In genomic region chr15:101453123-101454120, GRCh38 we compare ENCODE assay signal across 1 cellular context.
A peak's percentile ranks its signal among the peaks of the same experiment; 100 is the strongest.
TF ChIP-seq lines count a peak whose summit lies in the region.

No MANE protein-coding gene starts in this region.

TF ChIP-seq in HepG2, 621 proteins besides CTCF, POLR2A, EP300 and RAD21 (continued from another document and continues in another):
- TF ChIP-seq HNF1A (IDR thresholded peaks at IDR 0.05; ENCODE audit: low read depth), result no peak
- peak; percentile 23; the same call in 1 of the 2 replicates for TF ChIP-seq HNF1A (CRISPR knock-in tag; IDR thresholded peaks at IDR 0.05; ENCODE audit: borderline replicate concordance)
- no peak for TF ChIP-seq ZNF549 (CRISPR knock-in tag; IDR thresholded peaks at IDR 0.05)
- TF ChIP-seq ZNF619 (CRISPR knock-in tag; IDR thresholded peaks at IDR 0.05), result no peak
- TF ChIP-seq RAD51 (IDR thresholded peaks at IDR 0.05; ENCODE audit: borderline replicate concordance), result no peak
- TF ChIP-seq DBP (CRISPR knock-in tag; IDR thresholded peaks at IDR 0.05; ENCODE audit: not compliant biosample characterization), result no peak
- no peak for TF ChIP-seq RFX5 (IDR thresholded peaks at IDR 0.05; ENCODE audit: low read depth, low read length)
- no peak for TF ChIP-seq TRIM22 (IDR thresholded peaks at IDR 0.05)
- peak; percentile 89 for TF ChIP-seq MED1 (CRISPR knock-in tag; IDR thresholded peaks at IDR 0.05)
- peak; percentile 60 for TF ChIP-seq BCL6 (CRISPR knock-in tag; IDR thresholded peaks at IDR 0.05)
- TF ChIP-seq THYN1 (CRISPR knock-in tag; IDR thresholded peaks at IDR 0.05; ENCODE audit: borderline replicate concordance, low read depth), result no peak
- TF ChIP-seq TRIM24 (CRISPR knock-in tag; IDR thresholded peaks at IDR 0.05), result no peak
- TF ChIP-seq SP4 (CRISPR knock-in tag; IDR thresholded peaks at IDR 0.05), result no peak
- peak; percentile 30; the same call in 1 of the 2 replicates for TF ChIP-seq ZNF337 (CRISPR knock-in tag; IDR thresholded peaks at IDR 0.05; ENCODE audit: borderline replicate concordance, low read depth)
- no peak for TF ChIP-seq ZNF564 (CRISPR knock-in tag; IDR thresholded peaks at IDR 0.05)
- TF ChIP-seq SMARCC2 (IDR thresholded peaks at IDR 0.05), result no peak
- TF ChIP-seq ZBTB37 (CRISPR knock-in tag; IDR thresholded peaks at IDR 0.05), result no peak
- peak; percentile 80; the same call in 1 of the 2 replicates for TF ChIP-seq GATAD2A (CRISPR knock-in tag; IDR thresholded peaks at IDR 0.05)
- TF ChIP-seq KLF9 (CRISPR knock-in tag; IDR thresholded peaks at IDR 0.05; ENCODE audit: low read depth), result no peak
- TF ChIP-seq KDM5B (CRISPR knock-in tag; IDR thresholded peaks at IDR 0.05; ENCODE audit: borderline replicate concordance), result no peak
- no peak for TF ChIP-seq HDAC6 (IDR thresholded peaks at IDR 0.05; ENCODE audit: low read depth, low read length)
- TF ChIP-seq TBP (CRISPR knock-in tag; IDR thresholded peaks at IDR 0.05), result no peak
- no peak for TF ChIP-seq GZF1 (CRISPR knock-in tag; IDR thresholded peaks at IDR 0.05)
- TF ChIP-seq KAT8 (CRISPR knock-in tag; IDR thresholded peaks at IDR 0.05), result 0 out of 2 replicates have a peak, but pooled peaks have one; percentile 34
- TF ChIP-seq ZNF747 (CRISPR knock-in tag; IDR thresholded peaks at IDR 0.05; ENCODE audit: borderline replicate concordance), result no peak
- TF ChIP-seq ELF4 (CRISPR knock-in tag; IDR thresholded peaks at IDR 0.05; ENCODE audit: borderline replicate concordance), result no peak
- no peak; the same call in 1 of the 2 replicates for TF ChIP-seq ZMYM3 (CRISPR knock-in tag; IDR thresholded peaks at IDR 0.05)
- TF ChIP-seq BRD4 (CRISPR knock-in tag; IDR thresholded peaks at IDR 0.05), result no peak
- no peak for TF ChIP-seq NR0B2 (CRISPR knock-in tag; IDR thresholded peaks at IDR 0.05)
- no peak for TF ChIP-seq ZNF562 (CRISPR knock-in tag; IDR thresholded peaks at IDR 0.05; ENCODE audit: borderline replicate concordance)
- TF ChIP-seq ZNF710 (CRISPR knock-in tag; IDR thresholded peaks at IDR 0.05; ENCODE audit: borderline replicate concordance), result no peak
- TF ChIP-seq MTF1 (CRISPR knock-in tag; IDR thresholded peaks at IDR 0.05), result no peak
- no peak for TF ChIP-seq ZNF740 (CRISPR knock-in tag; IDR thresholded peaks at IDR 0.05)
- TF ChIP-seq CHD2 (IDR thresholded peaks at IDR 0.05; ENCODE audit: low read depth, low read length), result no peak
- TF ChIP-seq ZNF20 (CRISPR knock-in tag; IDR thresholded peaks at IDR 0.05), result no peak
- no peak for TF ChIP-seq TAF15 (IDR thresholded peaks at IDR 0.05; ENCODE audit: low read depth, low read length, poor library complexity, severe bottlenecking)
- no peak for TF ChIP-seq SOX13 (IDR thresholded peaks at IDR 0.05)
- TF ChIP-seq SOX13 (CRISPR knock-in tag; conservative IDR thresholded peaks at IDR 0.05 in 1 of 2, IDR thresholded peaks at IDR 0.05 in 1 of 2), result peak in 1 of 2 experiments; percentile 50; a peak in 1 of 4 replicates
- TF ChIP-seq ZFP36L2 (CRISPR knock-in tag; IDR thresholded peaks at IDR 0.05), result no peak
- TF ChIP-seq ZNF550 (CRISPR knock-in tag; IDR thresholded peaks at IDR 0.05; ENCODE audit: borderline replicate concordance), result no peak
- TF ChIP-seq ZNF672 (CRISPR knock-in tag; IDR thresholded peaks at IDR 0.05), result no peak
- no peak for TF ChIP-seq RNF219 (CRISPR knock-in tag; IDR thresholded peaks at IDR 0.05)
- TF ChIP-seq ZNF724P (CRISPR knock-in tag; IDR thresholded peaks at IDR 0.05; ENCODE audit: borderline replicate concordance), result no peak
- TF ChIP-seq ZNF646 (CRISPR knock-in tag; IDR thresholded peaks at IDR 0.05), result no peak
- no peak; the same call in 1 of the 2 replicates for TF ChIP-seq DMAP1 (CRISPR knock-in tag; IDR thresholded peaks at IDR 0.05)
- TF ChIP-seq NFYC (CRISPR knock-in tag; IDR thresholded peaks at IDR 0.05), result no peak
- peak; percentile 22 for TF ChIP-seq ZFX (CRISPR knock-in tag; IDR thresholded peaks at IDR 0.05; ENCODE audit: low read depth)
- TF ChIP-seq FOXC1 (CRISPR knock-in tag; IDR thresholded peaks at IDR 0.05; ENCODE audit: borderline replicate concordance), result no peak; the same call in 1 of the 2 replicates
